ENCODE assay signal across 9 cellular contexts in genomic region chr3:16516695-16517481, GRCh38. TPM values are rescaled to one million over a fixed set of nuclear protein-coding genes. Genes with fewer than 3 reads are reported as not detected.
DNase-seq lines count a peak whose midpoint lies in the region; ATAC-seq and TF ChIP-seq lines count a peak whose summit lies in the region.
"Had no signal": no experiment of that assay in that cellular context is flagged by ENCODE, and none has a peak within 500 bp of the region (broad histone marks: within the 10 kb centered on the region; RNA-seq: fewer than 3 reads in every experiment).

No MANE protein-coding gene starts in this region.

- H3K4me3 Mint-ChIP-seq in progenitor cell of endocrine pancreas (ENCODE audit: low read depth), result no peak overlapping the region

- H3K36me3 Mint-ChIP-seq in progenitor cell of endocrine pancreas (ENCODE audit: insufficient read depth), result no peaks in the 10 kb centered on the region

- H3K4me3 ChIP-seq in fibroblast of mammary gland (ENCODE audit: control insufficient read depth, low read depth, low read length), result no peak overlapping the region
- H3K4me3 ChIP-seq: breast epithelium had no signal

- ATAC-seq in HG03108 (IDR thresholded peaks at IDR 0.05; ENCODE audit: unreplicated experiment) (peak; percentile 16), HG03439 (IDR thresholded peaks at IDR 0.05; ENCODE audit: unreplicated experiment) (no peak), GM19035 (IDR thresholded peaks at IDR 0.05; ENCODE audit: unreplicated experiment) (no peak)

- peaks cover 66% of the 10 kb centered on the region for H3K27me3 Mint-ChIP-seq in progenitor cell of endocrine pancreas

- H3K27ac Mint-ChIP-seq in progenitor cell of endocrine pancreas, result no peak overlapping the region

- TF ChIP-seq CTCF in fibroblast of mammary gland (conservative IDR thresholded peaks at IDR 0.05; ENCODE audit: control insufficient read depth, insufficient read depth, low read depth, low read length) (peak; percentile 72), progenitor cell of endocrine pancreas (IDR thresholded peaks at IDR 0.05; ENCODE audit: unreplicated experiment) (peak; percentile 49)

- DNase-seq in activated CD4-positive, alpha-beta T cell treated with anti-CD3 and anti-CD28 coated beads for 48 hours, result peak; percentile 49
- no peak for DNase-seq in activated CD4-positive, alpha-beta T cell treated with anti-CD3 and anti-CD28 coated beads for 4 hours
- DNase-seq in SW480 (ENCODE audit: low spot score) (peak; percentile 16), fibroblast of mammary gland (ENCODE audit: low read depth) (peak; percentile 70), progenitor cell of endocrine pancreas (ENCODE audit: low spot score, unreplicated experiment) (no peak)

- H3K4me1 Mint-ChIP-seq in progenitor cell of endocrine pancreas (ENCODE audit: low read depth), result peaks cover 14% of the 10 kb centered on the region

- no peaks in the 10 kb centered on the region for H3K9me3 Mint-ChIP-seq in progenitor cell of endocrine pancreas (ENCODE audit: low read depth)

RNA-seq across cellular contexts. Expression of gene RFTN1, which starts 3.4 kb away (rescaled TPM):
- total RNA-seq in progenitor cell of endocrine pancreas, result 0.73 and 0.96 TPM in 2 replicates

Comparison
In these comparisons a context has a peak if more than half of its experiments do, and no peak if none do; other contexts are left out.
1. DNase-seq: peak in activated CD4-positive, alpha-beta T cell treated with anti-CD3 and anti-CD28 coated beads for 48 hours (single experiment), SW480 (single experiment) and fibroblast of mammary gland (single experiment); none in activated CD4-positive, alpha-beta T cell treated with anti-CD3 and anti-CD28 coated beads for 4 hours (0 of 2) and progenitor cell of endocrine pancreas (single experiment).